ENCODE assay signal across 17 cellular contexts in the genomic region with DNA sequence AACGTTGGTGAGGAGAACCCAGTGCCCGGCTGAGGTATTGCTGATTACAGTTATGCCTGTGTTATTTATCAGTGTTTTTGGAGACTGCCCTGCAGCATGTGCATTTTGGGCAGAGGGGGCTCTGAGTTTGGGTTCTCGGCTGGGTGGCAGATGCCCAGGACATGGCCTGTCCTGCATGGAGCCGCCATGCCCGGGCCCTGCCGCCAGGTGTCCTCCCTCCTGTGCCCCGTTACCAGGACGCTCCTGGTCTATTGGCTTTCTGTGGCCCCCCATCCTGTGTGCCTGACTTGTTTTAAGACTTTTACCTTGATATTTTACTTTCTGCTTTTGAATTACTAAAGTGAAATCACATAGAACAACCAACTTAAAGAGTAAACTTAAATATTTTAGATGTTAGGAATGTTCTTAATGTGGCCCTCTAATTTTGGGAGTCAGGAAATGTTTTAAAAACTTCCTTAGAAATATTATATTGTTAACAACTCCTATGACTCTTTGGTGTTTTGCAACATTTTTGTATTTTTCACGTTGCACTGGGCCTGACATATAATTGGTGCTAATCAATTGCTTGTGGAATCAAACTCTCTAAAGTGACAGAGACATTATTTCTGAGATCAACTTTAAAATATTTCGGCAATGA. TPM values are rescaled to one million over a fixed set of nuclear protein-coding genes. Genes with fewer than 3 reads are reported as not detected.
DNase-seq lines count a peak whose midpoint lies in the region; ATAC-seq, FAIRE-seq and TF ChIP-seq lines count a peak whose summit lies in the region.
"Had no signal": no experiment of that assay in that cellular context is flagged by ENCODE, and none has a peak within 500 bp of the region (broad histone marks: within the 10 kb centered on the region; RNA-seq: fewer than 3 reads in every experiment).

No MANE protein-coding gene starts in this region.

- H3K27me3 ChIP-seq in bronchial epithelial cell (ENCODE audit: control insufficient read depth, insufficient read depth, low read length), result no peaks in the 10 kb centered on the region

- H3K4me3 Mint-ChIP-seq in progenitor cell of endocrine pancreas (ENCODE audit: low read depth), result no peak overlapping the region
- H3K4me3 Mint-ChIP-seq: activated naive CD8-positive, alpha-beta T cell; immature natural killer cell had no signal

- no peaks in the 10 kb centered on the region for H3K27me3 Mint-ChIP-seq in progenitor cell of endocrine pancreas

- ATAC-seq in HG02840 (IDR thresholded peaks at IDR 0.05; ENCODE audit: low FRiP score, unreplicated experiment) (no peak), GM19463 (IDR thresholded peaks at IDR 0.05; ENCODE audit: unreplicated experiment) (no peak), GM19328 (IDR thresholded peaks at IDR 0.05; ENCODE audit: unreplicated experiment) (no peak)

- in situ Hi-C loops in KBM-7 (cut with MboI; ENCODE audit: low pct_unique_long_range_greater_than_20kb, low sequenced_read_pairs), result no loop called here

- no peaks in the 10 kb centered on the region for H3K36me3 ChIP-seq in bronchial epithelial cell (ENCODE audit: control insufficient read depth, insufficient read depth, low read length)

- TF ChIP-seq CTCF in bronchial epithelial cell (IDR thresholded peaks at IDR 0.05; ENCODE audit: insufficient read depth, low read length, severe bottlenecking), result peak; percentile 23
- peak; percentile 60 for TF ChIP-seq CTCF in progenitor cell of endocrine pancreas (IDR thresholded peaks at IDR 0.05; ENCODE audit: unreplicated experiment)

- H3K4me1 Mint-ChIP-seq in progenitor cell of endocrine pancreas (ENCODE audit: low read depth), result no peaks in the 10 kb centered on the region
- H3K4me1 Mint-ChIP-seq: immature natural killer cell had no signal

- no peak overlapping the region for H3K27ac Mint-ChIP-seq in progenitor cell of endocrine pancreas
- H3K27ac Mint-ChIP-seq: activated naive CD8-positive, alpha-beta T cell; immature natural killer cell had no signal

- no peaks in the 10 kb centered on the region for H3K9me3 Mint-ChIP-seq in progenitor cell of endocrine pancreas (ENCODE audit: low read depth)
- H3K9me3 Mint-ChIP-seq: immature natural killer cell had no signal

- DNase-seq in NCI-H82 (lab: John Stamatoyannopoulos, UW) (peak; percentile 4), NCI-H82 treated with DMSO at 0.1 percent for 48 hours (lab: John Stamatoyannopoulos, UW; ENCODE audit: unreplicated experiment) (no peak), KBM-7 (peak; percentile 7), bronchial epithelial cell (ENCODE audit: low read depth) (no peak), progenitor cell of endocrine pancreas (ENCODE audit: low spot score, unreplicated experiment) (no peak)
- DNase-seq: DMS79, immature natural killer cell, NCI-H187 treated with DMSO at 0.1 percent for 48 hours, retina had no signal

- H3K4me3 ChIP-seq in bronchial epithelial cell (ENCODE audit: low read depth, low read length), result no peak overlapping the region

- no peak for FAIRE-seq in bronchial epithelial cell (lab: Jason Lieb, UNC)
- FAIRE-seq: colon had no signal

- H3K36me3 Mint-ChIP-seq in progenitor cell of endocrine pancreas (ENCODE audit: insufficient read depth), result no peaks in the 10 kb centered on the region
- H3K36me3 Mint-ChIP-seq: activated naive CD8-positive, alpha-beta T cell; immature natural killer cell had no signal

RNA-seq across cellular contexts. Expression of a gene that starts 51.8 kb away (rescaled TPM):
- not detected in 2 replicates for total RNA-seq in bronchial epithelial cell
- total RNA-seq in progenitor cell of endocrine pancreas, result 3.2 and 4.0 TPM in 2 replicates
- total RNA-seq: fibroblast of lung; HT-29; T-helper 1 cell treated with Interleukin-12 subunit alpha and Interleukin-12 subunit beta and Interleukin-4 antibody, amounts not matched to agents 30 ng/mL and 1 ng/mL, for 36 hours had no signal

Comparison
In these comparisons a context has a peak if more than half of its experiments do, and no peak if none do; other contexts are left out.
1. DNase-seq: peak in NCI-H82 (single experiment) and KBM-7 (single experiment); none in NCI-H82 treated with DMSO at 0.1 percent for 48 hours (single experiment), bronchial epithelial cell (single experiment) and progenitor cell of endocrine pancreas (single experiment).